33 cellular contexts compared by ENCODE assay signal in the genomic region with DNA sequence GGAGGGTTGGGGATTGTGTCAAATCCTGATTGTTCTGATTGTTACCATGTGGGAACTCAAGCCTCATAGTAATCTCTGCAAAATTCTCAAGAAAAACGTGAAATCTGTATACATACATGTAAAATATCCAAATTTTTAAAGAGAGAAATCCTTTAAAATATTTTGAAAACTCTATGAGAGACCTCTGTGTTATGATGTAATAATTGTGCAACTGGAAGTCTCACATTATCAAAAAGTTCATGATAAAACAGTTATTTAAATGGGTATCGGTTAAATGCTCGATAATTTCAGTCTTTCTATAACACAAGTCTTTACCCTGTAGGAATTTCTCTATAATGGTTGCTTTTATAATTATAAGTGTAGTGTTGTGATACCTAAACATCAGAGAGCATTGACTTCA.
"Had no signal": no experiment of that assay in that cellular context is flagged by ENCODE, and none has a peak within 500 bp of the region (broad histone marks: within the 10 kb centered on the region; RNA-seq: fewer than 3 reads in every experiment).

No MANE protein-coding gene starts in this region.

- H3K27me3 ChIP-seq: adrenal gland, ascending aorta, body of pancreas, brain microvascular endothelial cell, breast epithelium, cardiac muscle cell had no signal

- H3K27ac ChIP-seq: adrenal gland, ascending aorta, body of pancreas, brain microvascular endothelial cell, breast epithelium, cardiac muscle cell had no signal

- H3K36me3 ChIP-seq: adrenal gland, ascending aorta, brain microvascular endothelial cell, breast epithelium, cardiac muscle cell had no signal

- H3K4me3 ChIP-seq: adrenal gland, ascending aorta, body of pancreas, breast epithelium, cardiac muscle cell had no signal

- FAIRE-seq: astrocyte, bronchial epithelial cell, colon had no signal

- DNase-seq: activated effector memory CD4-positive, alpha-beta T cell treated with anti-CD3 and anti-CD28 coated beads, Interleukin-2, amount 50 U/mL, for 16 hours; activated effector memory CD4-positive, alpha-beta T cell treated with Interleukin-2 at 50 U/mL for 16 hours; activated gamma-delta T cell; activated gamma-delta T cell treated with Interleukin-2 at 50 U/mL for 16 hours; activated naive CD4-positive, alpha-beta T cell; activated naive CD4-positive, alpha-beta T cell treated with anti-CD3 and anti-CD28 coated beads for 36 hours; activated naive CD4-positive, alpha-beta T cell treated with anti-CD3 and anti-CD28 coated beads, Interleukin-2, amount 10 ng/mL, durations not matched to agents 7 days and 5 days; activated naive CD4-positive, alpha-beta T cell treated with anti-CD3 and anti-CD28 coated beads, Interleukin-2, amount 50 U/mL, for 16 hours; activated naive CD4-positive, alpha-beta T cell treated with Interleukin-2 at 50 U/mL for 16 hours; activated naive CD8-positive, alpha-beta T cell treated with anti-CD3 and anti-CD28 coated beads for 36 hours; activated naive CD8-positive, alpha-beta T cell treated with anti-CD3 and anti-CD28 coated beads, Interleukin-2, amount 10 ng/mL, durations not matched to agents 7 days and 5 days; activated naive CD8-positive, alpha-beta T cell treated with anti-CD3 and anti-CD28 coated beads, Interleukin-2, amount 50 U/mL, for 24 hours; activated T-cell treated with anti-CD3 and anti-CD28 coated beads, Interleukin-2, amount 50 U/mL, for 4 hours; activated T-cell treated with anti-CD3 and anti-CD28 coated beads, Interleukin-2, amount 50 U/mL, for 48 hours; activated T-cell treated with anti-CD3 and anti-CD28 coated beads, Interleukin-2, amount 50 U/mL, for 72 hours; adrenal gland; amniotic stem cell; amygdala; anterior cingulate cortex; aorta; body of pancreas; brain microvascular endothelial cell; caudate nucleus; central memory CD4-positive, alpha-beta T cell; cerebellar nuclear complex had no signal

- H3K4me1 ChIP-seq: ascending aorta, breast epithelium had no signal

- H3K9me3 ChIP-seq: adrenal gland, ascending aorta, body of pancreas, breast epithelium had no signal

- ATAC-seq: activated naive CD4-positive, alpha-beta T cell treated with anti-CD3 and anti-CD28 coated beads, Interleukin-2, amount 50 U/mL, for 72 hours; activated naive CD8-positive, alpha-beta T cell treated with anti-CD3 and anti-CD28 coated beads, Interleukin-2, amount 50 U/mL, for 24 hours; activated T-cell treated with anti-CD3 and anti-CD28 coated beads, Interleukin-2, amount 50 U/mL, for 4 hours; activated T-cell treated with anti-CD3 and anti-CD28 coated beads, Interleukin-2, amount 50 U/mL, for 72 hours; activated T-helper 17 cell treated with anti-CD3 and anti-CD28 coated beads, Interleukin-2, amount 50 U/mL, for 72 hours; body of pancreas had no signal
